In the genomic region with DNA sequence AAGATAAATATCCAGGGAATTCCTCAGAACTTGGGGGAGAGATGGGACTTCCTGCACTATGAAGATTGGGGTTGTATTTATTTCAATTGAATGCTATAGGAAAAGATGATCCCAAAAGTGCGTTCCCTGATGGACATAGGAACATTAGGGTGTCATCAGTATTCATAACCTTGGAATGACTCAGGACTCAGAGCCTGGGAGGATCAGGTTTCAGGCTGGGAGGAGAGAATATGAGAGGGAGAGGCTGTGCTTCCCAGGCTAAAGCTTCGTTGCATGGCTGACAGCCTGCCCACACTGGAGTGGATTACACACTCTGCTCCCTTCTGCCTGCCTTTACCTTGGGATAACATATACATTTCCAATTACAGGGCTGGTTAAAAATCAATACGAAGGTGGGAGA, we compare ENCODE assay signal across 9 cellular contexts.
A peak's percentile ranks its signal among the peaks of the same experiment; 100 is the strongest.
DNase-seq lines count a peak whose midpoint lies in the region; ATAC-seq and TF ChIP-seq lines count a peak whose summit lies in the region.
"Had no signal": no experiment of that assay in that cellular context is flagged by ENCODE, and none has a peak within 500 bp of the region (broad histone marks: within the 10 kb centered on the region; RNA-seq: fewer than 3 reads in every experiment).

No MANE protein-coding gene starts in this region.

- H3K27me3 ChIP-seq in brain microvascular endothelial cell (replicated peaks) (no peaks in the 10 kb centered on the region), mesendoderm (ENCODE audit: insufficient read depth, low read length, poor library complexity) (no peaks in the 10 kb centered on the region), body of pancreas (no peaks in the 10 kb centered on the region)

- H3K36me3 ChIP-seq in brain microvascular endothelial cell (replicated peaks) (no peaks in the 10 kb centered on the region), mesendoderm (ENCODE audit: control insufficient read depth, insufficient read depth, low read length) (no peaks in the 10 kb centered on the region), body of pancreas (replicated peaks in 1 of 2; ENCODE audit: insufficient read depth in 1 of 2, low read depth in 2 of 2) (no peaks in the 10 kb centered on the region)

- DNase-seq in COLO829 (ENCODE audit: low spot score) (peak; percentile 59), brain microvascular endothelial cell (peak; percentile 89), mesendoderm (peak; percentile 48), body of pancreas (no peak), occipital lobe (lab: John Stamatoyannopoulos, UW) (no peak)
- DNase-seq in activated effector memory CD4-positive, alpha-beta T cell treated with Interleukin-2 at 50 U/mL for 16 hours: no peak
- DNase-seq: amygdala had no signal

- TF ChIP-seq POLR2A in body of pancreas (IDR thresholded peaks at IDR 0.05): no peak

- H3K9me3 ChIP-seq in body of pancreas: no peaks in the 10 kb centered on the region

- no peaks in the 10 kb centered on the region for H3K4me1 ChIP-seq in mesendoderm (ENCODE audit: control insufficient read depth, low read depth, low read length)
- H3K4me1 ChIP-seq in body of pancreas: no peaks in the 10 kb centered on the region

- H3K4ac ChIP-seq in mesendoderm (ENCODE audit: low read depth, low read length): no peak overlapping the region

- H3K23ac ChIP-seq in mesendoderm (ENCODE audit: low read length): no peak overlapping the region

- TF ChIP-seq RAD21 in Ishikawa (IDR thresholded peaks at IDR 0.05; ENCODE audit: low read depth): no peak

- TF ChIP-seq CTCF in brain microvascular endothelial cell (IDR thresholded peaks at IDR 0.05; ENCODE audit: low read depth, low read length, missing control alignments) (no peak), body of pancreas (IDR thresholded peaks at IDR 0.05) (no peak)

- no peak overlapping the region for H3K9ac ChIP-seq in mesendoderm (ENCODE audit: low read length)

- no peak overlapping the region for H2BK5ac ChIP-seq in mesendoderm (ENCODE audit: low read length)

- TF ChIP-seq EP300 in Ishikawa (IDR thresholded peaks at IDR 0.05; ENCODE audit: borderline replicate concordance): no peak

- H2BK15ac ChIP-seq in mesendoderm (replicated peaks; ENCODE audit: low read depth): no peak overlapping the region

- intact Hi-C loops in body of pancreas (cut with DNase I): no loop called here

- H3K27ac ChIP-seq in brain microvascular endothelial cell (peak overlapping the region; percentile 5), mesendoderm (ENCODE audit: low read depth, low read length) (no peak overlapping the region), body of pancreas (no peak overlapping the region)

- H4K8ac ChIP-seq in mesendoderm (ENCODE audit: low read depth, low read length): no peak overlapping the region

- no peak overlapping the region for H3K18ac ChIP-seq in mesendoderm (ENCODE audit: low read length)

- in situ Hi-C loops in brain microvascular endothelial cell (cut with HindIII; ENCODE audit: low pct_ligation_motif_present, low sequenced_read_pairs): no loop called here

- no peak overlapping the region for H3K56ac ChIP-seq in mesendoderm (ENCODE audit: low read length)

- no peaks in the 10 kb centered on the region for H3K79me1 ChIP-seq in mesendoderm (ENCODE audit: low read length)

- H3K4me3 ChIP-seq in brain microvascular endothelial cell (ENCODE audit: low read depth, low read length) (no peak overlapping the region), mesendoderm (ENCODE audit: low read length) (no peak overlapping the region), body of pancreas (no peak overlapping the region)

- H3K79me2 ChIP-seq in mesendoderm (ENCODE audit: control insufficient read depth, insufficient read depth, low read length): no peaks in the 10 kb centered on the region

- ATAC-seq in body of pancreas: no peak
- no peak for ATAC-seq in GM18520 (IDR thresholded peaks at IDR 0.05; ENCODE audit: unreplicated experiment)

- no peak overlapping the region for H4K5ac ChIP-seq in mesendoderm (ENCODE audit: low read length)

- no peak overlapping the region for H3K4me2 ChIP-seq in mesendoderm (ENCODE audit: low read length)

- no CpG with 5 or more reads among the region's 3 CpGs for WGBS in mesendoderm (ENCODE audit: extremely low coverage, insufficient coverage, low lambda C conversion rate)
- WGBS in body of pancreas, 2 donors: 28 to 29% methylated on average over 3 of the region's 3 CpGs

- H2AK5ac ChIP-seq in mesendoderm (ENCODE audit: low read length): no peak overlapping the region

- no peak overlapping the region for H2BK120ac ChIP-seq in mesendoderm (ENCODE audit: low read depth, low read length)

TF ChIP-seq in Ishikawa, 13 proteins besides CTCF, POLR2A, EP300 and RAD21:
- TF ChIP-seq TCF12 (IDR thresholded peaks at IDR 0.05; ENCODE audit: low read depth): 0 out of 2 replicates have a peak, but pooled peaks have one; percentile 27
- TF ChIP-seq, protein P1, sequence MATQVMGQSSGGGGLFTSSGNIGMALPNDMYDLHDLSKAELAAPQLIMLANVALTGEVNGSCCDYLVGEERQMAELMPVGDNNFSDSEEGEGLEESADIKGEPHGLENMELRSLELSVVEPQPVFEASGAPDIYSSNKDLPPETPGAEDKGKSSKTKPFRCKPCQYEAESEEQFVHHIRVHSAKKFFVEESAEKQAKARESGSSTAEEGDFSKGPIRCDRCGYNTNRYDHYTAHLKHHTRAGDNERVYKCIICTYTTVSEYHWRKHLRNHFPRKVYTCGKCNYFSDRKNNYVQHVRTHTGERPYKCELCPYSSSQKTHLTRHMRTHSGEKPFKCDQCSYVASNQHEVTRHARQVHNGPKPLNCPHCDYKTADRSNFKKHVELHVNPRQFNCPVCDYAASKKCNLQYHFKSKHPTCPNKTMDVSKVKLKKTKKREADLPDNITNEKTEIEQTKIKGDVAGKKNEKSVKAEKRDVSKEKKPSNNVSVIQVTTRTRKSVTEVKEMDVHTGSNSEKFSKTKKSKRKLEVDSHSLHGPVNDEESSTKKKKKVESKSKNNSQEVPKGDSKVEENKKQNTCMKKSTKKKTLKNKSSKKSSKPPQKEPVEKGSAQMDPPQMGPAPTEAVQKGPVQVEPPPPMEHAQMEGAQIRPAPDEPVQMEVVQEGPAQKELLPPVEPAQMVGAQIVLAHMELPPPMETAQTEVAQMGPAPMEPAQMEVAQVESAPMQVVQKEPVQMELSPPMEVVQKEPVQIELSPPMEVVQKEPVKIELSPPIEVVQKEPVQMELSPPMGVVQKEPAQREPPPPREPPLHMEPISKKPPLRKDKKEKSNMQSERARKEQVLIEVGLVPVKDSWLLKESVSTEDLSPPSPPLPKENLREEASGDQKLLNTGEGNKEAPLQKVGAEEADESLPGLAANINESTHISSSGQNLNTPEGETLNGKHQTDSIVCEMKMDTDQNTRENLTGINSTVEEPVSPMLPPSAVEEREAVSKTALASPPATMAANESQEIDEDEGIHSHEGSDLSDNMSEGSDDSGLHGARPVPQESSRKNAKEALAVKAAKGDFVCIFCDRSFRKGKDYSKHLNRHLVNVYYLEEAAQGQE (IDR thresholded peaks at IDR 0.05; ENCODE audit: low read depth): no peak
- TF ChIP-seq, protein P2, sequence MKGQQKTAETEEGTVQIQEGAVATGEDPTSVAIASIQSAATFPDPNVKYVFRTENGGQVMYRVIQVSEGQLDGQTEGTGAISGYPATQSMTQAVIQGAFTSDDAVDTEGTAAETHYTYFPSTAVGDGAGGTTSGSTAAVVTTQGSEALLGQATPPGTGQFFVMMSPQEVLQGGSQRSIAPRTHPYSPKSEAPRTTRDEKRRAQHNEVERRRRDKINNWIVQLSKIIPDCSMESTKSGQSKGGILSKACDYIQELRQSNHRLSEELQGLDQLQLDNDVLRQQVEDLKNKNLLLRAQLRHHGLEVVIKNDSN (IDR thresholded peaks at IDR 0.05): no peak
- TF ChIP-seq, protein P3, sequence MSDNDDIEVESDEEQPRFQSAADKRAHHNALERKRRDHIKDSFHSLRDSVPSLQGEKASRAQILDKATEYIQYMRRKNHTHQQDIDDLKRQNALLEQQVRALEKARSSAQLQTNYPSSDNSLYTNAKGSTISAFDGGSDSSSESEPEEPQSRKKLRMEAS (IDR thresholded peaks at IDR 0.05): no peak
- TF ChIP-seq YY1 (IDR thresholded peaks at IDR 0.05; ENCODE audit: low read depth): peak; percentile 14; the same call in 1 of the 2 replicates
- TF ChIP-seq EGR1 (IDR thresholded peaks at IDR 0.05): no peak
- no peak for TF ChIP-seq TAF1 (IDR thresholded peaks at IDR 0.05; ENCODE audit: low read depth)
TF ChIP-seq in Ishikawa: peak in this region for 2.

Comparison
In these comparisons a context has a peak if more than half of its experiments do, and no peak if none do; other contexts are left out.
1. DNase-seq: peak in COLO829 (single experiment), brain microvascular endothelial cell (single experiment) and mesendoderm (single experiment); none in activated effector memory CD4-positive, alpha-beta T cell treated with Interleukin-2 at 50 U/mL for 16 hours (single experiment), body of pancreas (0 of 4) and occipital lobe (single experiment).